8 cellular contexts compared by ENCODE assay signal in the genomic region with DNA sequence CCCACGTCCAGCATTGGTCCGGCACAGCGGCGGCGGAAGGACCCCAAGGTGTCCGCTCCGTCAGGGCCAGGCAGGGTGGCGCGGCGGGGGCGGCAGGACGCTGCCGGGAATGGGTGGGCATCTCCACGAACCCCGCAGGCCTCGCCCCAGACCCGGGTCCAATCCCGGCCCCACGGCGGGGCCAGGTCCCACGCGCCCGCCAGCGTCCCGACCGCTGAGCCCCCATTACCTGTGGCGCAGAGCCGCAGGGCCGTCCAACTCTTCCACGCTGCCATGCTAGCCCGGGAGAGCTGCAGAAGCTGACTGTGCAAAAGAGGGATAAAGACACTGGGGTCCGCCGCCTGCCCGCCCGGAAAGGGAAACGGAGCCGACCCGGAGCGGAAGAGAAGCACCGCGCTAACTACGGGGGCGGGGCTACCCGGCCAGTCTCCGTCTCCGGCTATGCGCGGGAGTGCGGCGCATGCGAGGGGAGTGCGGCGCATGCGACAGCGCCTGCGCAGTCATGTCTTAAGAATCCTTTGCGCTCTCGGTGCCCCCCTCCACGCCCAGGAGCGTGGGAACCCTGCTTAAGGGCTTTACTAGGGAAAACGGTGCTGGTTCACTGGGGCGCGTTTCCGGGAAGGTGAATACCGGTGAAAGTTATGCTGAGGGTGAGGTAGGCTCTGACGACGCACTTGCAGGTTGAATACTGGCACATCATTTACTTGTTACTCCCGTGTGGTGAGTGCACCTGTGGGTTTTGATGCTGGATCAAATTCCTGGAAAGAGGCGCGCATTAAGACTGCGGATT. TPM values are rescaled to one million over a fixed set of nuclear protein-coding genes. Genes with fewer than 3 reads are reported as not detected.
DNase-seq lines count a peak whose midpoint lies in the region; ATAC-seq, FAIRE-seq and TF ChIP-seq lines count a peak whose summit lies in the region.

A gene with protein sequence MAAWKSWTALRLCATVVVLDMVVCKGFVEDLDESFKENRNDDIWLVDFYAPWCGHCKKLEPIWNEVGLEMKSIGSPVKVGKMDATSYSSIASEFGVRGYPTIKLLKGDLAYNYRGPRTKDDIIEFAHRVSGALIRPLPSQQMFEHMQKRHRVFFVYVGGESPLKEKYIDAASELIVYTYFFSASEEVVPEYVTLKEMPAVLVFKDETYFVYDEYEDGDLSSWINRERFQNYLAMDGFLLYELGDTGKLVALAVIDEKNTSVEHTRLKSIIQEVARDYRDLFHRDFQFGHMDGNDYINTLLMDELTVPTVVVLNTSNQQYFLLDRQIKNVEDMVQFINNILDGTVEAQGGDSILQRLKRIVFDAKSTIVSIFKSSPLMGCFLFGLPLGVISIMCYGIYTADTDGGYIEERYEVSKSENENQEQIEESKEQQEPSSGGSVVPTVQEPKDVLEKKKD (minus strand): TSS at position 402 of the 790 bp plus-strand sequence. CDS start 127 bp downstream, at position 275.

- H3K9me1 ChIP-seq in endothelial cell of umbilical vein (replicated peaks; ENCODE audit: control insufficient read depth, extremely low read depth, insufficient read depth, low read length), result no peaks in the 10 kb centered on the region

- H3K27ac ChIP-seq in OCI-LY3 (ENCODE audit: low read length) (peak within 1 kb of the TSS; percentile 51), endothelial cell of umbilical vein (ENCODE audit: insufficient read depth, low read depth, low read length) (peak within 1 kb of the TSS; percentile 47)

- TF ChIP-seq CTCF in OCI-LY3 (IDR thresholded peaks at IDR 0.05; ENCODE audit: low read depth, low read length), result no peak
- no peak for TF ChIP-seq CTCF in endothelial cell of umbilical vein (IDR thresholded peaks at IDR 0.05; ENCODE audit: extremely low read depth in 1 of 2, insufficient read depth in 1 of 2, low read depth in 1 of 2, low read length in 2 of 2)

- H3K4me1 ChIP-seq in OCI-LY3 (ENCODE audit: low read length), result peaks cover 12% of the 10 kb centered on the region
- peaks cover 16% of the 10 kb centered on the region for H3K4me1 ChIP-seq in endothelial cell of umbilical vein (ENCODE audit: control insufficient read depth, extremely low read depth, insufficient read depth, low read length)

- DNase-seq in D341Med (ENCODE audit: low spot score) (peak; percentile 100), HuH-7 (ENCODE audit: low spot score) (peak; percentile 76), endothelial cell of umbilical vein (ENCODE audit: low read depth, low spot score) (peak; percentile 96), middle frontal gyrus (ENCODE audit: extremely low spot score, low spot score) (peak; percentile 85)
- DNase-seq in activated CD8-positive, alpha-beta memory T cell treated with anti-CD3 and anti-CD28 coated beads, Interleukin-2, amount 50 U/mL, for 48 hours, result peak; percentile 93
- peak; percentile 88 to 89 for DNase-seq in stimulated activated CD8-positive, alpha-beta memory T cell treated with anti-CD3 and anti-CD28 coated beads, Interleukin-2, amount 100 ng/mL, for 48 hours (ENCODE audit: low read depth in 2 of 2)

- peak; percentile 77 for TF ChIP-seq POLR2A in endothelial cell of umbilical vein (IDR thresholded peaks at IDR 0.05; ENCODE audit: low read depth, low read length)

- H3K27me3 ChIP-seq in OCI-LY3 (ENCODE audit: low read depth, low read length) (no peaks in the 10 kb centered on the region), endothelial cell of umbilical vein (ENCODE audit: control insufficient read depth in 2 of 2, insufficient read depth in 2 of 2, low read length in 2 of 2) (no peaks in the 10 kb centered on the region)

- BruUV-seq in endothelial cell of umbilical vein (replicated peaks; lab: Mats Ljungman, UMichigan), result no TSS peak

- peak; percentile 98 for ATAC-seq in GM21515 (IDR thresholded peaks at IDR 0.05; ENCODE audit: unreplicated experiment)

- peak; percentile 73 for FAIRE-seq in endothelial cell of umbilical vein (lab: Jason Lieb, UNC)

- H3K4me2 ChIP-seq in OCI-LY3 (ENCODE audit: low read length) (peak within 1 kb of the TSS; percentile 85), endothelial cell of umbilical vein (ENCODE audit: insufficient read depth, low read length) (peak within 1 kb of the TSS; percentile 99)

- H3K4me3 ChIP-seq in OCI-LY3 (ENCODE audit: low read length), result peak within 1 kb of the TSS; percentile 84
- H3K4me3 ChIP-seq in endothelial cell of umbilical vein (replicated peaks in 1 of 3; ENCODE audit: insufficient read depth in 1 of 3, low read depth in 1 of 3, low read length in 3 of 3), result peak within 1 kb of the TSS; percentile 60 to 90 (median 80)

- H3K9ac ChIP-seq in OCI-LY3 (ENCODE audit: low read length) (peak within 1 kb of the TSS; percentile 79), endothelial cell of umbilical vein (replicated peaks; ENCODE audit: extremely low read depth, insufficient read depth, low read length) (peak within 1 kb of the TSS; percentile 80)

- H4K20me1 ChIP-seq in OCI-LY3 (ENCODE audit: insufficient read depth, low read length) (peaks cover 5% of the 10 kb centered on the region; the same call in 1 of the 2 replicates), endothelial cell of umbilical vein (replicated peaks; ENCODE audit: control insufficient read depth, extremely low read depth, insufficient read depth, low read length) (no peaks in the 10 kb centered on the region)

- intact Hi-C loops in endothelial cell of umbilical vein (cut with micrococcal nuclease), result loop anchor here (1.0 to 2.0 kb wide), 2 partner anchors 1198 to 1490 kb away; a partner anchor contains a TSS

- H3K79me2 ChIP-seq in OCI-LY3 (ENCODE audit: low read length) (peaks cover 48% of the 10 kb centered on the region), endothelial cell of umbilical vein (ENCODE audit: control insufficient read depth, insufficient read depth, low read length) (peaks cover 30% of the 10 kb centered on the region)

- no peaks in the 10 kb centered on the region for H3K9me3 ChIP-seq in OCI-LY3 (ENCODE audit: insufficient read depth, low read length)
- H3K9me3 ChIP-seq in endothelial cell of umbilical vein (replicated peaks; ENCODE audit: control insufficient read depth, insufficient read depth, low read length), result no peaks in the 10 kb centered on the region

- dilution Hi-C loops in endothelial cell of umbilical vein (cut with MboI; ENCODE audit: extremely low pct_ligation_motif_present, low sequenced_read_pairs), result no loop called here

- POLR2A ChIA-PET in endothelial cell of umbilical vein (lab: Charles Lee), result no interaction called here

- H2AFZ ChIP-seq in OCI-LY3 (ENCODE audit: low read depth, low read length), result peak within 1 kb of the TSS; percentile 96
- peak within 1 kb of the TSS; percentile 100 for H2AFZ ChIP-seq in endothelial cell of umbilical vein (ENCODE audit: low read depth, low read length)

- H3K36me3 ChIP-seq in OCI-LY3 (replicated peaks; ENCODE audit: low read depth, low read length) (peaks cover 38% of the 10 kb centered on the region), endothelial cell of umbilical vein (ENCODE audit: control insufficient read depth in 2 of 2, extremely low read depth in 1 of 2, insufficient read depth in 2 of 2, low read length in 2 of 2) (peaks cover 11 to 13% of the 10 kb centered on the region in 2 experiments)

- CTCF ChIA-PET in endothelial cell of umbilical vein (lab: Charles Lee), result interaction anchor here (1.0 to 1.1 kb wide), 2 partner anchors 128 to 1199 kb away, joined by 3 read pairs; no protein-coding TSS in a partner anchor

TF ChIP-seq in endothelial cell of umbilical vein, 7 proteins besides CTCF, POLR2A, EP300 and RAD21:
- TF ChIP-seq FOS (IDR thresholded peaks at IDR 0.05; ENCODE audit: borderline replicate concordance, insufficient read depth, low read length) (no peak), MYC (IDR thresholded peaks at IDR 0.05; ENCODE audit: low read depth, low read length) (no peak), JUN (IDR thresholded peaks at IDR 0.05; ENCODE audit: borderline replicate concordance, insufficient read depth, insufficient read length, low read depth) (no peak), GATA2 (IDR thresholded peaks at IDR 0.05; ENCODE audit: insufficient read depth, insufficient read length, low read depth, low read length) (no peak), POLR2AphosphoS5 (IDR thresholded peaks at IDR 0.05; ENCODE audit: insufficient read depth, low read depth, low read length) (peak; percentile 67), EZH2 (IDR thresholded peaks at IDR 0.05; ENCODE audit: borderline replicate concordance, low read depth, low read length, severe bottlenecking) (no peak)
- TF ChIP-seq, protein P1, sequence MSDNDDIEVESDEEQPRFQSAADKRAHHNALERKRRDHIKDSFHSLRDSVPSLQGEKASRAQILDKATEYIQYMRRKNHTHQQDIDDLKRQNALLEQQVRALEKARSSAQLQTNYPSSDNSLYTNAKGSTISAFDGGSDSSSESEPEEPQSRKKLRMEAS (IDR thresholded peaks at IDR 0.05; ENCODE audit: insufficient read depth, insufficient read length), result peak; percentile 65

RNA-seq across cellular contexts. Expression of the gene that starts here (rescaled TPM):
- total RNA-seq in endothelial cell of umbilical vein, result 65.5 and 69.7 TPM in 2 replicates
- polyA plus RNA-seq in endothelial cell of umbilical vein, result 19.7 and 20.0 TPM in 2 replicates
- polyA plus RNA-seq in endothelial cell of umbilical vein (2011; cell fraction: cytosol; rRNA removed), result 14.8 and 18.7 TPM in 2 replicates
- 78.9 and 111 TPM in 2 replicates for polyA plus RNA-seq in endothelial cell of umbilical vein (2011; cell fraction: nucleus; rRNA removed)
- 37.4 and 50.2 TPM in 2 replicates for polyA plus RNA-seq in endothelial cell of umbilical vein (2012)
- 89.6 and 91.0 TPM in 2 replicates for polyA minus RNA-seq in endothelial cell of umbilical vein
- 14.4 TPM for polyA minus RNA-seq in endothelial cell of umbilical vein (2011; cell fraction: cytosol; rRNA and poly(A)+ RNA removed)
- 98.5 and 159 TPM in 2 replicates for polyA minus RNA-seq in endothelial cell of umbilical vein (2011; cell fraction: nucleus; rRNA and poly(A)+ RNA removed)

Comparison
In these comparisons a context has a peak if more than half of its experiments do, and no peak if none do; other contexts are left out.
1. Peak in every context shown above with its lines: DNase-seq, ATAC-seq, H3K4me3 ChIP-seq and H3K27ac ChIP-seq.